ENCODE assay signal across 1 cellular context in genomic region chr10:110639046-110639445, GRCh38. TPM values are rescaled to one million over a fixed set of nuclear protein-coding genes. Genes with fewer than 3 reads are reported as not detected.
"Had no signal": no experiment of that assay in that cellular context is flagged by ENCODE, and none has a peak within 500 bp of the region (broad histone marks: within the 10 kb centered on the region; RNA-seq: fewer than 3 reads in every experiment).

No MANE protein-coding gene starts in this region.

RNA-seq across cellular contexts. Expression of gene RBM20, which starts 5.1 kb away (rescaled TPM):
- total RNA-seq: HT-29 had no signal
